ENCODE assay signal across 8 cellular contexts in genomic region chr6:13327691-13328075, GRCh38. TPM values are rescaled to one million over a fixed set of nuclear protein-coding genes. Genes with fewer than 3 reads are reported as not detected.
DNase-seq lines count a peak whose midpoint lies in the region; ATAC-seq and TF ChIP-seq lines count a peak whose summit lies in the region.

No MANE protein-coding gene starts in this region.

- DNase-seq in NCI-H69 (lab: John Stamatoyannopoulos, UW), result peak; percentile 76
- DNase-seq in colonic mucosa, result no peak
- no peak for DNase-seq in naive thymus-derived CD4-positive, alpha-beta T cell
- DNase-seq in SKM-1 (lab: John Stamatoyannopoulos, UW; ENCODE audit: unreplicated experiment), result no peak
- DNase-seq in NK-92 treated with Interleukin-12 subunit alpha and Interleukin-12 subunit beta, amount 100 ng/mL, for 24 hours (lab: John Stamatoyannopoulos, UW), result no peak
- no peak for DNase-seq in hippocampal formation (lab: John Stamatoyannopoulos, UW)

- intact Hi-C loops in colonic mucosa (cut with DNase I), result no loop called here
- intact Hi-C loops in naive thymus-derived CD4-positive, alpha-beta T cell (cut with micrococcal nuclease), result loop anchor here (1.0 to 10.0 kb wide), 19 partner anchors 24 to 1945 kb away; partner anchors contain the start of genes MCUR1 (in 2 of the 2), NOL7 (in 2 of the 2), CD83 (in 1 of the 2) and GFOD1 (in 1 of the 2)

- H3K36me3 ChIP-seq in colonic mucosa, result no peaks in the 10 kb centered on the region
- peaks cover 0 to 18% (median 6%) of the 10 kb centered on the region in 3 experiments for H3K36me3 ChIP-seq in naive thymus-derived CD4-positive, alpha-beta T cell (ENCODE audit: control insufficient read depth in 2 of 3, insufficient read depth in 3 of 3, low read length in 3 of 3)

- H3K4me3 ChIP-seq in colonic mucosa, result peak overlapping the region; percentile 67
- H3K4me3 ChIP-seq in naive thymus-derived CD4-positive, alpha-beta T cell (ENCODE audit: low read length), result peak overlapping the region; percentile 99

- POLR2A ChIA-PET in naive thymus-derived CD4-positive, alpha-beta T cell (lab: Charles Lee), result interaction anchor here (0.9 to 2.7 kb wide), 9 partner anchors 7 to 486 kb away, joined by 3 to 25 read pairs (median 6); partner anchors contain the start of genes GFOD1, NOL7 and SIRT5

- CTCF ChIA-PET in naive thymus-derived CD4-positive, alpha-beta T cell (lab: Charles Lee), result interaction anchor here (1.2 to 1.5 kb wide), 2 partner anchors 10 to 101 kb away, joined by 3 to 4 read pairs; no protein-coding TSS in a partner anchor

- peak overlapping the region; percentile 94 to 98 (median 95) for H3K27ac Mint-ChIP-seq in naive thymus-derived CD4-positive, alpha-beta T cell

- TF ChIP-seq CTCF in colonic mucosa (IDR thresholded peaks at IDR 0.05), result no peak

- H3K4me1 ChIP-seq in colonic mucosa, result no peaks in the 10 kb centered on the region
- peaks cover 5 to 15% of the 10 kb centered on the region in 2 donors for H3K4me1 ChIP-seq in naive thymus-derived CD4-positive, alpha-beta T cell (ENCODE audit: control insufficient read depth in 2 of 2, insufficient read depth in 2 of 2, low read length in 2 of 2)

- peak overlapping the region; percentile 83 to 96 (median 91) for H3K4me3 Mint-ChIP-seq in naive thymus-derived CD4-positive, alpha-beta T cell

- H3K27ac ChIP-seq in colonic mucosa, result peak overlapping the region; percentile 91
- peak overlapping the region; percentile 97 for H3K27ac ChIP-seq in naive thymus-derived CD4-positive, alpha-beta T cell (ENCODE audit: low read depth, low read length)

- no peaks in the 10 kb centered on the region for H3K9me3 ChIP-seq in colonic mucosa
- no peaks in the 10 kb centered on the region for H3K9me3 ChIP-seq in naive thymus-derived CD4-positive, alpha-beta T cell (ENCODE audit: control insufficient read depth in 2 of 3, low read length in 3 of 3)

- H3K4me1 Mint-ChIP-seq in naive thymus-derived CD4-positive, alpha-beta T cell, result peaks cover 5 to 34% (median 31%) of the 10 kb centered on the region in 7 donors

- H3K27me3 Mint-ChIP-seq in naive thymus-derived CD4-positive, alpha-beta T cell, result no peaks in the 10 kb centered on the region

- H3K9me3 Mint-ChIP-seq in naive thymus-derived CD4-positive, alpha-beta T cell, result no peaks in the 10 kb centered on the region

- H3K9ac ChIP-seq in colonic mucosa (ENCODE audit: low read depth in 2 of 2, low read length in 2 of 2), result peak overlapping the region; percentile 89 to 96

- no peaks in the 10 kb centered on the region for H3K27me3 ChIP-seq in colonic mucosa
- no peaks in the 10 kb centered on the region for H3K27me3 ChIP-seq in naive thymus-derived CD4-positive, alpha-beta T cell (ENCODE audit: control insufficient read depth in 2 of 2, insufficient read depth in 2 of 2, low read length in 2 of 2)

- peaks cover 4 to 26% (median 7%) of the 10 kb centered on the region in 5 donors for H3K36me3 Mint-ChIP-seq in naive thymus-derived CD4-positive, alpha-beta T cell

- ATAC-seq in GM19395 (IDR thresholded peaks at IDR 0.05; ENCODE audit: unreplicated experiment) (peak; percentile 13), HG03159 (IDR thresholded peaks at IDR 0.05; ENCODE audit: unreplicated experiment) (no peak)
- ATAC-seq in naive thymus-derived CD4-positive, alpha-beta T cell, result peak; percentile 6

RNA-seq across cellular contexts. Expression of gene TBC1D7, which starts 0.7 kb away (rescaled TPM):
- total RNA-seq in colonic mucosa, result 10 to 100 TPM; 21.4 to 23.3 TPM
- 10 to 100 TPM; 14.8 to 34.6 (median 17.0) TPM for total RNA-seq in naive thymus-derived CD4-positive, alpha-beta T cell
- polyA plus RNA-seq in naive thymus-derived CD4-positive, alpha-beta T cell, result 10 to 100 TPM; 11.7 to 14.8 TPM
